Comparison of ENCODE assay signal across 1 cellular context in the genomic region with DNA sequence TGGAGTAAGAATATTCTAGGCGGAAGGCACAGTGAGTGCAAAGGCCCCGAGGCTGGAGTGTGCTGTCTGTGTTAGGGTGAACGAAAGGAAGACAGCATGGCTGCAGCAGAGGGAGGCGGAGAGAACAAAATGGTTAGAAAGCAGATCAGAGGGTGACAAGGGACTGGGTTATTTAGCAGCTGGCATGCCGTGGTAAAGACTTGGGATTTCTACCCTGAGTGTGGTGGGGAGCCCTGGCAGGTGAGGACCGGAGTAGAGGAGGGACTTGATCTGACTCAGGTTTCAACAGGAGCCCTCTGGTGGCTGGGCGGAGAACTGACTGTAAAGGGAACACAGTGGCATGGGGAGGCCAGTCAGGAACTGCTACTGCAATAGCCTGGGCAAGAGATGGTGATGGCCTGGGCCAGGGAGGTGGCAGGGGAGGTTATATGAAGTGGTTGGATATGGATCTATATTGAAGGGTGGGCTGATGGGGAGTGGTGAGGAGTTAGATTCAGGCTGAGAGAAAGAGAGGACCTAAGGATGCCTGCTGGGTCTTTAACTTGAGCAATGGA.
TF ChIP-seq lines count a peak whose summit lies in the region.

No MANE protein-coding gene starts in this region.

TF ChIP-seq in HEK293, 187 proteins besides CTCF, POLR2A, EP300 and RAD21 (continued from another document and continues in another):
- TF ChIP-seq ZXDB (tag by site-specific recombination; IDR thresholded peaks at IDR 0.05): peak; percentile 40; the same call in 1 of the 2 replicates
- TF ChIP-seq ZNF114 (tag by site-specific recombination; IDR thresholded peaks at IDR 0.05): no peak
- TF ChIP-seq ELK4 (IDR thresholded peaks at IDR 0.05; ENCODE audit: borderline replicate concordance, low read depth, low read length): no peak
- no peak for TF ChIP-seq REST (tag by site-specific recombination; IDR thresholded peaks at IDR 0.05)
- TF ChIP-seq ZNF138 (tag by site-specific recombination; IDR thresholded peaks at IDR 0.05; ENCODE audit: borderline replicate concordance): no peak
- TF ChIP-seq, protein P1, sequence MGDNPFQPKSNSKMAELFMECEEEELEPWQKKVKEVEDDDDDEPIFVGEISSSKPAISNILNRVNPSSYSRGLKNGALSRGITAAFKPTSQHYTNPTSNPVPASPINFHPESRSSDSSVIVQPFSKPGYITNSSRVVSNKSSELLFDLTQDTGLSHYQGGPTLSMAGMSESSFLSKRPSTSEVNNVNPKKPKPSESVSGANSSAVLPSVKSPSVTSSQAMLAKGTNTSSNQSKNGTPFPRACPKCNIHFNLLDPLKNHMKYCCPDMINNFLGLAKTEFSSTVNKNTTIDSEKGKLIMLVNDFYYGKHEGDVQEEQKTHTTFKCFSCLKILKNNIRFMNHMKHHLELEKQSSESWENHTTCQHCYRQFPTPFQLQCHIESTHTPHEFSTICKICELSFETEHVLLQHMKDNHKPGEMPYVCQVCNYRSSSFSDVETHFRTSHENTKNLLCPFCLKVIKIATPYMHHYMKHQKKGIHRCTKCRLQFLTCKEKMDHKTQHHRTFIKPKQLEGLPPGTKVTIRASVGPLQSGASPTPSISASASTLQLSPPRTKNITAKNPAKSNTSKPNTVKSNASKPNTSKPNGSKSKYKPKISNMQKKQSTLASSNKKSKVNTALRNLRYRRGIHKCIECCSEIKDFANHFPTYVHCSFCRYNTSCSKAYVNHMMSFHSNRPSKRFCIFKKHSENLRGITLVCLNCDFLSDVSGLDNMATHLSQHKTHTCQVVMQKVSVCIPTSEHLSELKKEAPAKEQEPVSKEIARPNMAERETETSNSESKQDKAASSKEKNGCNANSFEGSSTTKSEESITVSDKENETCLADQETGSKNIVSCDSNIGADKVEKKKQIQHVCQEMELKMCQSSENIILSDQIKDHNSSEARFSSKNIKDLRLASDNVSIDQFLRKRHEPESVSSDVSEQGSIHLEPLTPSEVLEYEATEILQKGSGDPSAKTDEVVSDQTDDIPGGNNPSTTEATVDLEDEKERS (tag by site-specific recombination; IDR thresholded peaks at IDR 0.05): no peak
- no peak for TF ChIP-seq RBAK (tag by site-specific recombination; IDR thresholded peaks at IDR 0.05)
- TF ChIP-seq ZNF354C (tag by site-specific recombination; IDR thresholded peaks at IDR 0.05; ENCODE audit: borderline replicate concordance, low read depth): no peak
- TF ChIP-seq ZBTB44 (tag by site-specific recombination; IDR thresholded peaks at IDR 0.05): no peak
- TF ChIP-seq ZFP37 (tag by site-specific recombination; IDR thresholded peaks at IDR 0.05): no peak
- no peak for TF ChIP-seq ZNF747 (tag by site-specific recombination; IDR thresholded peaks at IDR 0.05)
- no peak for TF ChIP-seq HOXC10 (CRISPR knock-in tag; IDR thresholded peaks at IDR 0.05)
- peak; percentile 35; the same call in 1 of the 2 replicates for TF ChIP-seq MZF1 (tag by site-specific recombination; IDR thresholded peaks at IDR 0.05; ENCODE audit: borderline replicate concordance)
- 0 out of 2 replicates have a peak, but pooled peaks have one; percentile 18 for TF ChIP-seq ZBTB17 (tag by site-specific recombination; IDR thresholded peaks at IDR 0.05)
- TF ChIP-seq ZNF600 (tag by site-specific recombination; IDR thresholded peaks at IDR 0.05): peak; percentile 64; the same call in 1 of the 2 replicates
- TF ChIP-seq, protein P2, sequence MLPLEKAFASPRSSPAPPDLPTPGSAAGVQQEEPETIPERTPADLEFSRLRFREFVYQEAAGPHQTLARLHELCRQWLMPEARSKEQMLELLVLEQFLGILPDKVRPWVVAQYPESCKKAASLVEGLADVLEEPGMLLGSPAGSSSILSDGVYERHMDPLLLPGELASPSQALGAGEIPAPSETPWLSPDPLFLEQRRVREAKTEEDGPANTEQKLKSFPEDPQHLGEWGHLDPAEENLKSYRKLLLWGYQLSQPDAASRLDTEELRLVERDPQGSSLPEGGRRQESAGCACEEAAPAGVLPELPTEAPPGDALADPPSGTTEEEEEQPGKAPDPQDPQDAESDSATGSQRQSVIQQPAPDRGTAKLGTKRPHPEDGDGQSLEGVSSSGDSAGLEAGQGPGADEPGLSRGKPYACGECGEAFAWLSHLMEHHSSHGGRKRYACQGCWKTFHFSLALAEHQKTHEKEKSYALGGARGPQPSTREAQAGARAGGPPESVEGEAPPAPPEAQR (tag by site-specific recombination; IDR thresholded peaks at IDR 0.05): no peak
- no peak for TF ChIP-seq ZNF76 (tag by site-specific recombination; IDR thresholded peaks at IDR 0.05; ENCODE audit: borderline replicate concordance, low read depth)
- no peak for TF ChIP-seq GLI4 (tag by site-specific recombination; IDR thresholded peaks at IDR 0.05)
- no peak for TF ChIP-seq MYNN (tag by site-specific recombination; IDR thresholded peaks at IDR 0.05; ENCODE audit: borderline replicate concordance)
- no peak for TF ChIP-seq GLIS2 (tag by site-specific recombination; IDR thresholded peaks at IDR 0.05)
- no peak for TF ChIP-seq ZNF350 (tag by site-specific recombination; IDR thresholded peaks at IDR 0.05)
- TF ChIP-seq YY2 (tag by site-specific recombination; IDR thresholded peaks at IDR 0.05): no peak; the same call in 1 of the 2 replicates
- TF ChIP-seq ZNF544 (tag by site-specific recombination; IDR thresholded peaks at IDR 0.05): no peak
- TF ChIP-seq ZNF555 (tag by site-specific recombination; conservative IDR thresholded peaks at IDR 0.05): no peak
- no peak; the same call in 1 of the 2 replicates for TF ChIP-seq ZNF169 (tag by site-specific recombination; IDR thresholded peaks at IDR 0.05)
- no peak for TF ChIP-seq ZNF157 (tag by site-specific recombination; IDR thresholded peaks at IDR 0.05)
- peak; percentile 34; the same call in 1 of the 2 replicates for TF ChIP-seq ZNF335 (tag by site-specific recombination; conservative IDR thresholded peaks at IDR 0.05)
- TF ChIP-seq ZSCAN30 (tag by site-specific recombination; IDR thresholded peaks at IDR 0.05): peak; percentile 60; the same call in 1 of the 2 replicates
- TF ChIP-seq ZNF248 (tag by site-specific recombination; IDR thresholded peaks at IDR 0.05): no peak
- TF ChIP-seq ZBTB20 (tag by site-specific recombination; IDR thresholded peaks at IDR 0.05): no peak
- no peak for TF ChIP-seq ZNF837 (tag by site-specific recombination; IDR thresholded peaks at IDR 0.05)
- TF ChIP-seq ZEB2 (tag by site-specific recombination; IDR thresholded peaks at IDR 0.05): no peak
- TF ChIP-seq ZNF692 (tag by site-specific recombination; IDR thresholded peaks at IDR 0.05): no peak
- no peak for TF ChIP-seq ZNF514 (tag by site-specific recombination; IDR thresholded peaks at IDR 0.05)
- TF ChIP-seq ZNF211 (tag by site-specific recombination; IDR thresholded peaks at IDR 0.05; ENCODE audit: low read depth): no peak
- TF ChIP-seq EGR2 (tag by site-specific recombination; IDR thresholded peaks at IDR 0.05; ENCODE audit: low read depth): no peak
- no peak for TF ChIP-seq SETDB1 (IDR thresholded peaks at IDR 0.05; ENCODE audit: insufficient read length, low read length)
- TF ChIP-seq SP7 (tag by site-specific recombination; IDR thresholded peaks at IDR 0.05): 0 out of 2 replicates have a peak, but pooled peaks have one; percentile 15
- TF ChIP-seq ZNF404 (tag by site-specific recombination; IDR thresholded peaks at IDR 0.05): no peak
- TF ChIP-seq SCRT1 (tag by site-specific recombination; IDR thresholded peaks at IDR 0.05; ENCODE audit: borderline replicate concordance): no peak
- no peak for TF ChIP-seq ZNF558 (tag by site-specific recombination; IDR thresholded peaks at IDR 0.05)
- TF ChIP-seq ZNF561 (tag by site-specific recombination; IDR thresholded peaks at IDR 0.05; ENCODE audit: borderline replicate concordance): no peak
- TF ChIP-seq ZNF510 (tag by site-specific recombination; IDR thresholded peaks at IDR 0.05; ENCODE audit: insufficient replicate concordance): no peak
- no peak for TF ChIP-seq ZNF560 (tag by site-specific recombination; IDR thresholded peaks at IDR 0.05; ENCODE audit: borderline replicate concordance)
- TF ChIP-seq, protein P3, sequence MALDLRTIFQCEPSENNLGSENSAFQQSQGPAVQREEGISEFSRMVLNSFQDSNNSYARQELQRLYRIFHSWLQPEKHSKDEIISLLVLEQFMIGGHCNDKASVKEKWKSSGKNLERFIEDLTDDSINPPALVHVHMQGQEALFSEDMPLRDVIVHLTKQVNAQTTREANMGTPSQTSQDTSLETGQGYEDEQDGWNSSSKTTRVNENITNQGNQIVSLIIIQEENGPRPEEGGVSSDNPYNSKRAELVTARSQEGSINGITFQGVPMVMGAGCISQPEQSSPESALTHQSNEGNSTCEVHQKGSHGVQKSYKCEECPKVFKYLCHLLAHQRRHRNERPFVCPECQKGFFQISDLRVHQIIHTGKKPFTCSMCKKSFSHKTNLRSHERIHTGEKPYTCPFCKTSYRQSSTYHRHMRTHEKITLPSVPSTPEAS (tag by site-specific recombination; IDR thresholded peaks at IDR 0.05): no peak
- TF ChIP-seq ZNF426 (tag by site-specific recombination; IDR thresholded peaks at IDR 0.05): no peak
- TF ChIP-seq ZNF324 (tag by site-specific recombination; IDR thresholded peaks at IDR 0.05): no peak
- no peak for TF ChIP-seq PRDM1 (tag by site-specific recombination; IDR thresholded peaks at IDR 0.05)
- TF ChIP-seq ZNF366 (tag by site-specific recombination; conservative IDR thresholded peaks at IDR 0.05): no peak
- TF ChIP-seq ZNF473 (tag by site-specific recombination; IDR thresholded peaks at IDR 0.05): no peak
- no peak for TF ChIP-seq ZNF416 (tag by site-specific recombination; IDR thresholded peaks at IDR 0.05)
- no peak for TF ChIP-seq ZNF121 (tag by site-specific recombination; IDR thresholded peaks at IDR 0.05)
- TF ChIP-seq HOXD13 (CRISPR knock-in tag; IDR thresholded peaks at IDR 0.05; ENCODE audit: borderline replicate concordance): no peak
- no peak for TF ChIP-seq ZNF266 (tag by site-specific recombination; IDR thresholded peaks at IDR 0.05; ENCODE audit: low read depth)
- TF ChIP-seq, protein P4, sequence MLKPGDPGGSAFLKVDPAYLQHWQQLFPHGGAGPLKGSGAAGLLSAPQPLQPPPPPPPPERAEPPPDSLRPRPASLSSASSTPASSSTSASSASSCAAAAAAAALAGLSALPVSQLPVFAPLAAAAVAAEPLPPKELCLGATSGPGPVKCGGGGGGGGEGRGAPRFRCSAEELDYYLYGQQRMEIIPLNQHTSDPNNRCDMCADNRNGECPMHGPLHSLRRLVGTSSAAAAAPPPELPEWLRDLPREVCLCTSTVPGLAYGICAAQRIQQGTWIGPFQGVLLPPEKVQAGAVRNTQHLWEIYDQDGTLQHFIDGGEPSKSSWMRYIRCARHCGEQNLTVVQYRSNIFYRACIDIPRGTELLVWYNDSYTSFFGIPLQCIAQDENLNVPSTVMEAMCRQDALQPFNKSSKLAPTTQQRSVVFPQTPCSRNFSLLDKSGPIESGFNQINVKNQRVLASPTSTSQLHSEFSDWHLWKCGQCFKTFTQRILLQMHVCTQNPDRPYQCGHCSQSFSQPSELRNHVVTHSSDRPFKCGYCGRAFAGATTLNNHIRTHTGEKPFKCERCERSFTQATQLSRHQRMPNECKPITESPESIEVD (tag by site-specific recombination; IDR thresholded peaks at IDR 0.05): no peak
